Comparison of ENCODE assay signal across 11 cellular contexts in the genomic region with DNA sequence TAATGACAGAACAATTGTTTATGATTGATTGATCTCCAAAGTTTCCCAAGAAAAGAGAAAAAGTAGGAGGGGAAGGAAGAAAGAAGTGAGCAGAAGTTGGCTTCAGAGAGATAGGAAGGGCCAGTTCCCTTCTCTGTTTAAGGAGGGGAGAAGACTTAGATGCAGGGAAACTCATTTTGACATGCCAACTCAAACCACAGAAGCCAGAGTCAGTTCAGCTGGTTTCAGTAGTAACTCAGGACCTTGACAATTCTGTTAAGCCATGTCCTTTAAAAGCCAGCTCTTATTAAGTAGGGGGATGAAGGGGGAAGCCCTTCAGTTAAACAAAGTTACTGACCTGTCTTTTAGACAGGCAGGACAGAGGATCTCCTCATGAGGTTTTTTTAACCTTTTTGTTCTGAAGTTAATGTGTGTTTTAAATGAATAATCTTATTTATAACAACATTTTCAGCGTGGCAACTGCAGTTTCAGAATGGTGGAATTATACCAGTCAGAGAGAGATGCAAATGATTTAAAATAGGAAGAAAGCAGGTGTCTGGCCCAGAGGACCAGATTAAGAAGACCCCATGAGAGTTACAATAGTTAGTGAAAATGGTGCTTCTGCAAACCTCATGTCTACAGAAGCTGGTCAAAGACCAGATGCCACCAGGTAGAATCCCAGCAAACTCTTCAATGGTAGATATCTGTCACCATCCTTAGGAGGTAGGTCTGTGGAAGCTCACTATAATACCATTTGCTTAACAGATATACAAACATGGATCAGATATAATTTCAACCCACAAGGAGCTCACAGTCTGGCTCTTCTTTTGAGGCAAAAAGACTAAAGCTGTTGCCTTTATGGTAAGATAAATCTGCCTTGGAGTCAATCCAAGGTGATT. TPM values are rescaled to one million over a fixed set of nuclear protein-coding genes. Genes with fewer than 3 reads are reported as not detected.
A peak's percentile ranks its signal among the peaks of the same experiment; 100 is the strongest.
DNase-seq lines count a peak whose midpoint lies in the region; ATAC-seq and TF ChIP-seq lines count a peak whose summit lies in the region.
"Had no signal": no experiment of that assay in that cellular context is flagged by ENCODE, and none has a peak within 500 bp of the region (broad histone marks: within the 10 kb centered on the region; RNA-seq: fewer than 3 reads in every experiment).

No MANE protein-coding gene starts in this region.

- no peak overlapping the region for H3K4me3 ChIP-seq in cardiac muscle cell
- H3K4me3 ChIP-seq in right atrium auricular region = no peak overlapping the region
- no peak overlapping the region for H3K4me3 ChIP-seq in NB4 (ENCODE audit: low read depth, low read length)
- no peak overlapping the region for H3K4me3 ChIP-seq in fibroblast of mammary gland (ENCODE audit: control insufficient read depth, low read depth, low read length)
- H3K4me3 ChIP-seq: SJCRH30 had no signal

- no peak for ATAC-seq in HG03378 (IDR thresholded peaks at IDR 0.05; ENCODE audit: unreplicated experiment)
- ATAC-seq in activated CD4-positive, CD25-positive, alpha-beta regulatory T cell treated with anti-CD3 and anti-CD28 coated beads, Interleukin-2, amount 50 U/mL, for 24 hours = no peak

- TF ChIP-seq POLR2A in NB4 (IDR thresholded peaks at IDR 0.05; ENCODE audit: extremely low read depth, insufficient read length) = no peak

- H3K9me3 ChIP-seq in cardiac muscle cell (ENCODE audit: low read depth) = no peaks in the 10 kb centered on the region
- no peaks in the 10 kb centered on the region for H3K9me3 ChIP-seq in right atrium auricular region

- H3K27ac ChIP-seq in cardiac muscle cell (peak overlapping the region; percentile 37), right atrium auricular region (no peak overlapping the region)
- H3K27ac ChIP-seq: SJCRH30 had no signal

- no peaks in the 10 kb centered on the region for H3K27me3 ChIP-seq in cardiac muscle cell
- no peaks in the 10 kb centered on the region for H3K27me3 ChIP-seq in right atrium auricular region
- H3K27me3 ChIP-seq: SJCRH30 had no signal

- H3K36me3 ChIP-seq in cardiac muscle cell = no peaks in the 10 kb centered on the region
- no peaks in the 10 kb centered on the region for H3K36me3 ChIP-seq in right atrium auricular region
- H3K36me3 ChIP-seq: SJCRH30 had no signal

- TF ChIP-seq CTCF in cardiac muscle cell (IDR thresholded peaks at IDR 0.05; ENCODE audit: low read depth, low read length) = no peak
- TF ChIP-seq CTCF in right atrium auricular region (IDR thresholded peaks at IDR 0.05) = no peak
- no peak for TF ChIP-seq CTCF in NB4 (IDR thresholded peaks at IDR 0.05; ENCODE audit: low read depth, low read length)
- TF ChIP-seq CTCF in fibroblast of mammary gland (conservative IDR thresholded peaks at IDR 0.05; ENCODE audit: control insufficient read depth, insufficient read depth, low read depth, low read length) = no peak

- DNase-seq in cardiac muscle cell (ENCODE audit: low read depth in 1 of 2, low spot score in 1 of 2) (peak; percentile 12 to 30), right atrium auricular region (ENCODE audit: low spot score) (no peak), NB4 (ENCODE audit: low read depth) (peak; percentile 47), fibroblast of mammary gland (ENCODE audit: low read depth) (peak; percentile 26), mucosa of gallbladder (ENCODE audit: low spot score) (no peak), nucleus accumbens (lab: John Stamatoyannopoulos, UW) (no peak)
- DNase-seq: amniotic stem cell; SJCRH30; stimulated activated CD4-positive, alpha-beta T cell treated with anti-CD3 and anti-CD28 coated beads, Interleukin-4, amount 100 ng/mL, for 1 hour had no signal

- H3K4me1 ChIP-seq in cardiac muscle cell (ENCODE audit: low read depth) (no peaks in the 10 kb centered on the region), right atrium auricular region (no peaks in the 10 kb centered on the region)
- H3K4me1 ChIP-seq: SJCRH30 had no signal

RNA-seq across cellular contexts. Expression of gene ABL1, which starts 29.3 kb away (rescaled TPM):
- total RNA-seq in cardiac muscle cell (71.6 and 97.1 TPM in 2 replicates), right atrium auricular region (10 to 100 TPM; 26.3 to 38.9 TPM), mucosa of gallbladder (85.9 TPM)
- 41.8 and 60.5 TPM in 2 replicates for polyA plus RNA-seq in cardiac muscle cell

Comparison
In these comparisons a context has a peak if more than half of its experiments do, and no peak if none do; other contexts are left out.
1. DNase-seq: peak in cardiac muscle cell (2 of 2), NB4 (single experiment) and fibroblast of mammary gland (single experiment); none in right atrium auricular region (single experiment), mucosa of gallbladder (single experiment) and nucleus accumbens (0 of 56).